Comparison of ENCODE assay signal across 8 cellular contexts in the genomic region with DNA sequence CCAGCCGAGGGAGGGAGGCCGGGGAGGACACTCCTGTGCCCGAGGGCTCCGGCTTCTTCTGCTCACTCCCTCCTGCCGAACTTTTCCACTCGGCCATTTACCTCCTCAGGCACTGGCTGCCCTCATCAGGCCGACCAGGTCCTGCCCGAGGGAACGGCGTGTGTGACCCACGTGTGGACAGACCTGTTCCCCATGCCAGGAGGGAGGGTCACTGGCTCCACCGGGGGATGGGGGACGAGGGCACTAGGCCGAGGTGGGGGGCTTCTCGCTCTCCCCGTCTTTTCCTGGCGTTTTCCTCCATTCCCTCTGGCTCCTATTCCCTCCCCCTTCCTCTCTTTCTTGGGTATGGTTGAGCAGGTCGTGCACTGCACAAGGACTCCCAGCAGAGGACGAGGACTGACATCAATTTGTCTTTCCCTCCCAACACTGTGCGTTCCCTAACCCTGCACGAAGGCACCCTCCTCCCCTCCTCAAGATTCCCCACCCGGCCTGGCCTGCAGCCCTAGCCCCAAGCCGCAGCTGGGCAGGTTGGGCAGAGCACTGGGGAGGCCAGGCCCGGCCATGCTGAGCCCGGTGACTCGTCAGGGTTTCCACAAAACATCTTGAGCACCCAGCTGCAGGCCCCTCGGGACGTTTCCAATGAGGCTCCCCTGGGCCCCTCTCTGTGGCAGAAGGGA. TPM values are rescaled to one million over a fixed set of nuclear protein-coding genes. Genes with fewer than 3 reads are reported as not detected.
DNase-seq lines count a peak whose midpoint lies in the region; ATAC-seq, FAIRE-seq and TF ChIP-seq lines count a peak whose summit lies in the region.

No MANE protein-coding gene starts in this region.

- H4K20me1 ChIP-seq in HepG2 (ENCODE audit: insufficient read depth, low read length) = peaks cover 3% of the 10 kb centered on the region; the same call in 1 of the 2 replicates

- peak in 1 of 4 donors; percentile 1 for ATAC-seq in right lobe of liver
- ATAC-seq in HepG2 = no peak
- ATAC-seq in activated CD8-positive, alpha-beta T cell treated with anti-CD3 and anti-CD28 coated beads, Interleukin-2, amount 10 ng/mL, durations not matched to agents 7 days and 5 days = no peak

- H3K4me1 ChIP-seq in right lobe of liver = no peaks in the 10 kb centered on the region
- H3K4me1 ChIP-seq in HepG2 (ENCODE audit: insufficient read depth, low read length) = peaks cover 16% of the 10 kb centered on the region
- no peaks in the 10 kb centered on the region; the same call in 1 of the 2 replicates for H3K4me1 ChIP-seq in iPS-20b (ENCODE audit: insufficient read depth, low read length)

- in situ Hi-C loops in HepG2 (cut with HindIII; ENCODE audit: extremely low pct_ligation_motif_present, low pct_unique_long_range_greater_than_20kb) = no loop called here

- no peak for TF ChIP-seq EP300 in HepG2 (IDR thresholded peaks at IDR 0.05; ENCODE audit: low read depth in 2 of 2, low read length in 2 of 2)
- TF ChIP-seq EP300 in HepG2 (CRISPR knock-in tag; IDR thresholded peaks at IDR 0.05; ENCODE audit: borderline replicate concordance) = no peak

- peaks cover 48% of the 10 kb centered on the region for H3K4me1 Mint-ChIP-seq in activated CD8-positive, alpha-beta T cell treated with anti-CD3 and anti-CD28 coated beads, Interleukin-2, amount 10 ng/mL, durations not matched to agents 7 days and 5 days (ENCODE audit: low read depth)

- H3K4me3 ChIP-seq in right lobe of liver (peak overlapping the region; percentile 14 to 32 (median 25)), HepG2 (replicated peaks in 1 of 3; ENCODE audit: insufficient read depth in 1 of 3, low read depth in 2 of 3, low read length in 3 of 3) (no peak overlapping the region), iPS-20b (ENCODE audit: low read length) (peak overlapping the region; percentile 72)

- H3K4me2 ChIP-seq in HepG2 (ENCODE audit: low read depth, low read length) = no peak overlapping the region

- CTCF ChIA-PET in HepG2 (lab: Yijun Ruan, JAX; ENCODE audit: low intra/inter-chr PET ratio, low total read pairs) = no interaction called here
- CTCF ChIA-PET in activated CD8-positive, alpha-beta T cell treated with anti-CD3 and anti-CD28 coated beads, Interleukin-2, amount 10 ng/mL, durations not matched to agents 7 days and 5 days (lab: Charles Lee) = no interaction called here

- H3K27me3 Mint-ChIP-seq in activated CD8-positive, alpha-beta T cell treated with anti-CD3 and anti-CD28 coated beads, Interleukin-2, amount 10 ng/mL, durations not matched to agents 7 days and 5 days (ENCODE audit: low read depth) = peaks cover 21% of the 10 kb centered on the region

- H3K9me3 Mint-ChIP-seq in activated CD8-positive, alpha-beta T cell treated with anti-CD3 and anti-CD28 coated beads, Interleukin-2, amount 10 ng/mL, durations not matched to agents 7 days and 5 days (ENCODE audit: insufficient read depth) = no peaks in the 10 kb centered on the region

- H3K36me3 ChIP-seq in right lobe of liver (peaks cover 0 to 22% (median 9%) of the 10 kb centered on the region in 4 donors), HepG2 (replicated peaks in 1 of 2; ENCODE audit: control insufficient read depth in 1 of 2, insufficient read depth in 2 of 2, low read length in 2 of 2) (peaks cover 14 to 31% of the 10 kb centered on the region in 2 experiments; a peak in 4 of 5 replicates), iPS-20b (ENCODE audit: insufficient read depth, low read depth, low read length) (peaks cover 21% of the 10 kb centered on the region)

- H2AFZ ChIP-seq in HepG2 (ENCODE audit: low read length) = no peak overlapping the region

- FAIRE-seq in HepG2 (lab: Jason Lieb, UNC) (no peak), GM12891 (lab: Jason Lieb, UNC) (no peak)

- H3K27me3 ChIP-seq in right lobe of liver (no peaks in the 10 kb centered on the region), HepG2 (ENCODE audit: control insufficient read depth in 1 of 2, insufficient read depth in 2 of 2, low read length in 2 of 2) (peaks cover 13 to 30% of the 10 kb centered on the region in 2 experiments; a peak in 4 of 5 replicates), iPS-20b (ENCODE audit: insufficient read depth, low read length) (peaks cover 33% of the 10 kb centered on the region)

- H3K9ac ChIP-seq in HepG2 (ENCODE audit: insufficient read depth, low read depth, low read length) (no peak overlapping the region), iPS-20b (ENCODE audit: low read depth, low read length) (peak overlapping the region; percentile 51; the same call in 1 of the 2 replicates)

- peak overlapping the region; percentile 61 for H3K4me3 Mint-ChIP-seq in activated CD8-positive, alpha-beta T cell treated with anti-CD3 and anti-CD28 coated beads, Interleukin-2, amount 10 ng/mL, durations not matched to agents 7 days and 5 days

- H3K27ac Mint-ChIP-seq in activated CD8-positive, alpha-beta T cell treated with anti-CD3 and anti-CD28 coated beads, Interleukin-2, amount 10 ng/mL, durations not matched to agents 7 days and 5 days = peak overlapping the region; percentile 76

- H3K27ac ChIP-seq in right lobe of liver (no peak overlapping the region), HepG2 (ENCODE audit: extremely low read length, insufficient read depth, low read length) (no peak overlapping the region), iPS-20b (ENCODE audit: low read length) (no peak overlapping the region)

- TF ChIP-seq CTCF in right lobe of liver (IDR thresholded peaks at IDR 0.05) (no peak), HepG2 (CRISPR knock-in tag; IDR thresholded peaks at IDR 0.05) (no peak)

- POLR2A ChIA-PET in HepG2 (lab: Yijun Ruan, JAX) = no interaction called here
- POLR2A ChIA-PET in activated CD8-positive, alpha-beta T cell treated with anti-CD3 and anti-CD28 coated beads, Interleukin-2, amount 10 ng/mL, durations not matched to agents 7 days and 5 days (lab: Charles Lee) = no interaction called here

- TF ChIP-seq RAD21 in HepG2 (CRISPR knock-in tag; IDR thresholded peaks at IDR 0.05) = no peak

- 44% methylated on average over 6 of the region's 28 CpGs for WGBS in right lobe of liver (ENCODE audit: insufficient coverage, low coverage, low lambda C conversion rate, missing lambda C conversion rate)
- 66% methylated on average over 28 of the region's 28 CpGs for WGBS in HepG2 (ENCODE audit: low lambda C conversion rate)

- no peaks in the 10 kb centered on the region for H3K79me2 ChIP-seq in HepG2 (ENCODE audit: insufficient read depth, low read length)

- peaks cover 15% of the 10 kb centered on the region for H3K36me3 Mint-ChIP-seq in activated CD8-positive, alpha-beta T cell treated with anti-CD3 and anti-CD28 coated beads, Interleukin-2, amount 10 ng/mL, durations not matched to agents 7 days and 5 days (ENCODE audit: low read depth)

- BruUV-seq in HepG2 (replicated peaks; lab: Mats Ljungman, UMichigan) = no TSS peak

- DNase-seq in right lobe of liver (no peak), HepG2 (ENCODE audit: low spot score) (no peak), NCI-H1105 (lab: John Stamatoyannopoulos, UW) (no peak), HCEC 1CT (no peak), inferior parietal cortex (ENCODE audit: extremely low spot score) (no peak), GM12891 (ENCODE audit: insufficient read length, low spot score) (no peak)
- DNase-seq in activated CD8-positive, alpha-beta T cell treated with anti-CD3 and anti-CD28 coated beads, Interleukin-2, amount 10 ng/mL, durations not matched to agents 7 days and 5 days = no peak

- TF ChIP-seq POLR2A in right lobe of liver (IDR thresholded peaks at IDR 0.05) = no peak
- TF ChIP-seq POLR2A in HepG2 (IDR thresholded peaks at IDR 0.05; ENCODE audit: insufficient read depth in 1 of 2, low read depth in 2 of 2, low read length in 2 of 2) = no peak
- TF ChIP-seq POLR2A in GM12891 (IDR thresholded peaks at IDR 0.05; ENCODE audit: low read depth, low read length) = no peak

- H3K9me3 ChIP-seq in right lobe of liver (no peaks in the 10 kb centered on the region), HepG2 (ENCODE audit: low read length) (no peaks in the 10 kb centered on the region), iPS-20b (ENCODE audit: insufficient read depth, low read depth, low read length) (no peaks in the 10 kb centered on the region)

- intact Hi-C loops in right lobe of liver (cut with DNase I) (no loop called here), HepG2 (cut with micrococcal nuclease; ENCODE audit: unreplicated experiment) (no loop called here)

RNA-seq across cellular contexts. Expression of gene IL17C, which starts 3.2 kb away (rescaled TPM):
- total RNA-seq in right lobe of liver = not detected
- total RNA-seq in HepG2 (2016; rRNA removed; fragmentation: Illumina TruSeq; extraction: Trizol) = not detected in 2 replicates
- not detected in 2 replicates for total RNA-seq in HepG2 (2016; cell fraction: cytosol; rRNA removed; fragmentation: Illumina TruSeq; extraction: Trizol; ENCODE audit: low read depth)
- total RNA-seq in HepG2 (2016; cell fraction: insoluble cytoplasmic fraction; rRNA removed; fragmentation: Illumina TruSeq; extraction: Trizol) = not detected in 2 replicates
- not detected in 2 replicates for total RNA-seq in HepG2 (2016; cell fraction: membrane; rRNA removed; fragmentation: Illumina TruSeq; extraction: Trizol)
- not detected in 2 replicates for total RNA-seq in HepG2 (2016; cell fraction: nucleus; rRNA removed; fragmentation: Illumina TruSeq; extraction: Trizol)
- not detected in 2 replicates for polyA plus RNA-seq in HepG2 (2011; rRNA removed)
- polyA plus RNA-seq in HepG2 (2011; cell fraction: cytosol; rRNA removed) = not detected in 2 replicates
- not detected in 2 replicates for polyA plus RNA-seq in HepG2 (2011; cell fraction: nucleus; rRNA removed)
- polyA plus RNA-seq in HepG2 (2012) = not detected in 2 replicates
- not detected in 2 replicates for polyA plus RNA-seq in HepG2 (2016; cell fraction: cytosol; fragmentation: Illumina TruSeq; extraction: Trizol; ENCODE audit: low read depth)
- polyA plus RNA-seq in HepG2 (2016; cell fraction: insoluble cytoplasmic fraction; fragmentation: Illumina TruSeq; extraction: Trizol; ENCODE audit: low read depth) = not detected in 2 replicates
- polyA plus RNA-seq in HepG2 (2016; cell fraction: membrane; fragmentation: Illumina TruSeq; extraction: Trizol; ENCODE audit: low read depth) = not detected in 2 replicates
- polyA plus RNA-seq in HepG2 (2016; cell fraction: nucleus; fragmentation: Illumina TruSeq; extraction: Trizol; ENCODE audit: insufficient read depth, low read depth) = not detected in 2 replicates
- not detected in 2 replicates for polyA minus RNA-seq in HepG2 (2011; rRNA and poly(A)+ RNA removed; ENCODE audit: low replicate concordance)
- polyA minus RNA-seq in HepG2 (2011; cell fraction: cytosol; rRNA and poly(A)+ RNA removed) = not detected in 2 replicates
- polyA minus RNA-seq in HepG2 (2011; cell fraction: nucleus; rRNA and poly(A)+ RNA removed) = not detected in 2 replicates
- under 1 TPM in 1 of 2 experiments, not detected in 1; 0.37 TPM for total RNA-seq in activated CD8-positive, alpha-beta T cell treated with anti-CD3 and anti-CD28 coated beads, Interleukin-2, amount 10 ng/mL, durations not matched to agents 7 days and 5 days
- polyA plus RNA-seq in GM12891 (2012; ENCODE audit: low read depth, missing spikeins) = 0.09 TPM

RNA-seq across cellular contexts. Expression of gene CYBA, which starts 15.7 kb away (rescaled TPM):
- total RNA-seq in right lobe of liver (10 to 100 TPM; 22.8 to 70.0 (median 41.3) TPM), HepG2 (2016; rRNA removed; fragmentation: Illumina TruSeq; extraction: Trizol) (84.2 and 250 TPM in 2 replicates)
- 92.1 and 114 TPM in 2 replicates for total RNA-seq in HepG2 (2016; cell fraction: cytosol; rRNA removed; fragmentation: Illumina TruSeq; extraction: Trizol; ENCODE audit: low read depth)
- total RNA-seq in HepG2 (2016; cell fraction: insoluble cytoplasmic fraction; rRNA removed; fragmentation: Illumina TruSeq; extraction: Trizol) = 90.4 and 246 TPM in 2 replicates
- total RNA-seq in HepG2 (2016; cell fraction: membrane; rRNA removed; fragmentation: Illumina TruSeq; extraction: Trizol) = 55.3 and 74.3 TPM in 2 replicates
- total RNA-seq in HepG2 (2016; cell fraction: nucleus; rRNA removed; fragmentation: Illumina TruSeq; extraction: Trizol) = 170 and 197 TPM in 2 replicates
- polyA plus RNA-seq in HepG2 (2011; rRNA removed) = 196 and 258 TPM in 2 replicates
- polyA plus RNA-seq in HepG2 (2011; cell fraction: cytosol; rRNA removed) = 338 and 484 TPM in 2 replicates
- polyA plus RNA-seq in HepG2 (2011; cell fraction: nucleus; rRNA removed) = 620 and 660 TPM in 2 replicates
- 207 and 213 TPM in 2 replicates for polyA plus RNA-seq in HepG2 (2012)
- 111 and 128 TPM in 2 replicates for polyA plus RNA-seq in HepG2 (2016; cell fraction: cytosol; fragmentation: Illumina TruSeq; extraction: Trizol; ENCODE audit: low read depth)
- polyA plus RNA-seq in HepG2 (2016; cell fraction: insoluble cytoplasmic fraction; fragmentation: Illumina TruSeq; extraction: Trizol; ENCODE audit: low read depth) = 97.6 and 108 TPM in 2 replicates
- 58.9 and 66.6 TPM in 2 replicates for polyA plus RNA-seq in HepG2 (2016; cell fraction: membrane; fragmentation: Illumina TruSeq; extraction: Trizol; ENCODE audit: low read depth)
- polyA plus RNA-seq in HepG2 (2016; cell fraction: nucleus; fragmentation: Illumina TruSeq; extraction: Trizol; ENCODE audit: insufficient read depth, low read depth) = 462 and 471 TPM in 2 replicates
- polyA minus RNA-seq in HepG2 (2011; rRNA and poly(A)+ RNA removed; ENCODE audit: low replicate concordance) = 170 and 432 TPM in 2 replicates
- 173 and 183 TPM in 2 replicates for polyA minus RNA-seq in HepG2 (2011; cell fraction: cytosol; rRNA and poly(A)+ RNA removed)
- 79.1 and 82.6 TPM in 2 replicates for polyA minus RNA-seq in HepG2 (2011; cell fraction: nucleus; rRNA and poly(A)+ RNA removed)
- total RNA-seq in activated CD8-positive, alpha-beta T cell treated with anti-CD3 and anti-CD28 coated beads, Interleukin-2, amount 10 ng/mL, durations not matched to agents 7 days and 5 days = 100 to 1,000 TPM; 568 to 599 TPM
- 416 TPM for polyA plus RNA-seq in GM12891 (2012; ENCODE audit: low read depth, missing spikeins)

RNA-seq across cellular contexts. Expression of gene MVD, which starts 27.8 kb away (rescaled TPM):
- total RNA-seq in right lobe of liver (10 to 100 TPM; 10.2 to 57.1 (median 15.2) TPM), HepG2 (2016; rRNA removed; fragmentation: Illumina TruSeq; extraction: Trizol) (128 and 187 TPM in 2 replicates)
- total RNA-seq in HepG2 (2016; cell fraction: cytosol; rRNA removed; fragmentation: Illumina TruSeq; extraction: Trizol; ENCODE audit: low read depth) = 86.8 and 92.1 TPM in 2 replicates
- 110 and 194 TPM in 2 replicates for total RNA-seq in HepG2 (2016; cell fraction: insoluble cytoplasmic fraction; rRNA removed; fragmentation: Illumina TruSeq; extraction: Trizol)
- total RNA-seq in HepG2 (2016; cell fraction: membrane; rRNA removed; fragmentation: Illumina TruSeq; extraction: Trizol) = 93.3 and 93.5 TPM in 2 replicates
- 150 and 173 TPM in 2 replicates for total RNA-seq in HepG2 (2016; cell fraction: nucleus; rRNA removed; fragmentation: Illumina TruSeq; extraction: Trizol)
- polyA plus RNA-seq in HepG2 (2011; rRNA removed) = 28.1 and 68.9 TPM in 2 replicates
- 33.1 and 34.9 TPM in 2 replicates for polyA plus RNA-seq in HepG2 (2011; cell fraction: cytosol; rRNA removed)
- polyA plus RNA-seq in HepG2 (2011; cell fraction: nucleus; rRNA removed) = 340 and 407 TPM in 2 replicates
- 81.3 and 104 TPM in 2 replicates for polyA plus RNA-seq in HepG2 (2012)
- 49.5 and 55.8 TPM in 2 replicates for polyA plus RNA-seq in HepG2 (2016; cell fraction: cytosol; fragmentation: Illumina TruSeq; extraction: Trizol; ENCODE audit: low read depth)
- 117 and 128 TPM in 2 replicates for polyA plus RNA-seq in HepG2 (2016; cell fraction: insoluble cytoplasmic fraction; fragmentation: Illumina TruSeq; extraction: Trizol; ENCODE audit: low read depth)
- 64.4 TPM in 2 replicates for polyA plus RNA-seq in HepG2 (2016; cell fraction: membrane; fragmentation: Illumina TruSeq; extraction: Trizol; ENCODE audit: low read depth)
- 435 and 459 TPM in 2 replicates for polyA plus RNA-seq in HepG2 (2016; cell fraction: nucleus; fragmentation: Illumina TruSeq; extraction: Trizol; ENCODE audit: insufficient read depth, low read depth)
- polyA minus RNA-seq in HepG2 (2011; rRNA and poly(A)+ RNA removed; ENCODE audit: low replicate concordance) = 8.9 and 43.8 TPM in 2 replicates
- 24.2 and 37.5 TPM in 2 replicates for polyA minus RNA-seq in HepG2 (2011; cell fraction: cytosol; rRNA and poly(A)+ RNA removed)
- 34.4 and 55.3 TPM in 2 replicates for polyA minus RNA-seq in HepG2 (2011; cell fraction: nucleus; rRNA and poly(A)+ RNA removed)
- total RNA-seq in activated CD8-positive, alpha-beta T cell treated with anti-CD3 and anti-CD28 coated beads, Interleukin-2, amount 10 ng/mL, durations not matched to agents 7 days and 5 days = 10 to 100 TPM; 86.0 to 96.1 TPM
- 85.4 TPM for polyA plus RNA-seq in GM12891 (2012; ENCODE audit: low read depth, missing spikeins)

RNA-seq across cellular contexts. Expression of gene SNAI3, which starts 51.2 kb away (rescaled TPM):
- total RNA-seq in right lobe of liver = under 1 TPM; 0.15 to 0.98 (median 0.35) TPM
- total RNA-seq in HepG2 (2016; rRNA removed; fragmentation: Illumina TruSeq; extraction: Trizol) = 0.09 and 0.18 TPM in 2 replicates
- total RNA-seq in HepG2 (2016; cell fraction: cytosol; rRNA removed; fragmentation: Illumina TruSeq; extraction: Trizol; ENCODE audit: low read depth) = not detected in 2 replicates
- total RNA-seq in HepG2 (2016; cell fraction: insoluble cytoplasmic fraction; rRNA removed; fragmentation: Illumina TruSeq; extraction: Trizol) = 0.13 and 0.17 TPM in 2 replicates
- 0.12 TPM in 1 of 2 replicates, not detected in the other for total RNA-seq in HepG2 (2016; cell fraction: membrane; rRNA removed; fragmentation: Illumina TruSeq; extraction: Trizol)
- not detected in 2 replicates for total RNA-seq in HepG2 (2016; cell fraction: nucleus; rRNA removed; fragmentation: Illumina TruSeq; extraction: Trizol)
- polyA plus RNA-seq in HepG2 (2011; rRNA removed) = 0.18 and 0.40 TPM in 2 replicates
- 0.18 and 0.44 TPM in 2 replicates for polyA plus RNA-seq in HepG2 (2011; cell fraction: cytosol; rRNA removed)
- polyA plus RNA-seq in HepG2 (2011; cell fraction: nucleus; rRNA removed) = 0.35 and 0.64 TPM in 2 replicates
- 0.40 and 0.47 TPM in 2 replicates for polyA plus RNA-seq in HepG2 (2012)
- polyA plus RNA-seq in HepG2 (2016; cell fraction: cytosol; fragmentation: Illumina TruSeq; extraction: Trizol; ENCODE audit: low read depth) = 0.08 TPM in 1 of 2 replicates, not detected in the other
- 0.26 TPM in 1 of 2 replicates, not detected in the other for polyA plus RNA-seq in HepG2 (2016; cell fraction: insoluble cytoplasmic fraction; fragmentation: Illumina TruSeq; extraction: Trizol; ENCODE audit: low read depth)
- 0.15 and 0.21 TPM in 2 replicates for polyA plus RNA-seq in HepG2 (2016; cell fraction: membrane; fragmentation: Illumina TruSeq; extraction: Trizol; ENCODE audit: low read depth)
- polyA plus RNA-seq in HepG2 (2016; cell fraction: nucleus; fragmentation: Illumina TruSeq; extraction: Trizol; ENCODE audit: insufficient read depth, low read depth) = 0.27 TPM in 1 of 2 replicates, not detected in the other
- 0.84 TPM in 1 of 2 replicates, not detected in the other for polyA minus RNA-seq in HepG2 (2011; rRNA and poly(A)+ RNA removed; ENCODE audit: low replicate concordance)
- not detected in 2 replicates for polyA minus RNA-seq in HepG2 (2011; cell fraction: cytosol; rRNA and poly(A)+ RNA removed)
- not detected in 2 replicates for polyA minus RNA-seq in HepG2 (2011; cell fraction: nucleus; rRNA and poly(A)+ RNA removed)
- total RNA-seq in activated CD8-positive, alpha-beta T cell treated with anti-CD3 and anti-CD28 coated beads, Interleukin-2, amount 10 ng/mL, durations not matched to agents 7 days and 5 days = 10 to 100 TPM; 13.4 to 14.3 TPM
- 2.0 TPM for polyA plus RNA-seq in GM12891 (2012; ENCODE audit: low read depth, missing spikeins)

Comparison
In these comparisons a context has a peak if more than half of its experiments do, and no peak if none do; other contexts are left out.
1. H3K4me3 ChIP-seq: peak in right lobe of liver (3 of 3) and iPS-20b (single experiment); none in HepG2 (0 of 3).